Comparison of ENCODE assay signal across 1 cellular context in the genomic region with DNA sequence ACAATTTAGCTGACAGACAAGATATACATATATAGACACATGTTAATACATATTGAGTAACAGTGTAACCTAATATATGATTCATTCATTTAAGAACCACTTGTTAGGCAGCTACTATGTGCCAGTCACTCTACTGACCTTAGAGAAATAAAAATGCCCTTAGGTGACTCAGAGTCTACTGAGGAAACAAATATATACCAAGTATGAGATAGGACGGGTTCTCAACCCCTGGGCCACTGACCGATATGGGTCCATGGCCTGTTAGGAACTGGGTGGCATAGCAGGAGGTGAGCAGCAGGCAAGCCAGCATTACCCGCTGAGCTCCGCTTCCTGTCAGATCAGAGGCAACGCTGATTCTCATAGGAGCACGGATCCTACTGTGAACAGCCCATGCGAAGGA.
TF ChIP-seq lines count a peak whose summit lies in the region.

No MANE protein-coding gene starts in this region.

TF ChIP-seq in GM12878, 131 proteins besides CTCF, POLR2A, EP300 and RAD21 (continued from another document):
- TF ChIP-seq, protein P1, sequence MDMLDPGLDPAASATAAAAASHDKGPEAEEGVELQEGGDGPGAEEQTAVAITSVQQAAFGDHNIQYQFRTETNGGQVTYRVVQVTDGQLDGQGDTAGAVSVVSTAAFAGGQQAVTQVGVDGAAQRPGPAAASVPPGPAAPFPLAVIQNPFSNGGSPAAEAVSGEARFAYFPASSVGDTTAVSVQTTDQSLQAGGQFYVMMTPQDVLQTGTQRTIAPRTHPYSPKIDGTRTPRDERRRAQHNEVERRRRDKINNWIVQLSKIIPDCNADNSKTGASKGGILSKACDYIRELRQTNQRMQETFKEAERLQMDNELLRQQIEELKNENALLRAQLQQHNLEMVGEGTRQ (IDR thresholded peaks at IDR 0.05; ENCODE audit: borderline replicate concordance, low read depth, low read length): no peak
- TF ChIP-seq NBN (IDR thresholded peaks at IDR 0.05) (no peak), NFXL1 (IDR thresholded peaks at IDR 0.05; ENCODE audit: borderline replicate concordance) (no peak), HDGF (IDR thresholded peaks at IDR 0.05) (no peak), RUNX3 (IDR thresholded peaks at IDR 0.05; ENCODE audit: low read length) (no peak), CREM (IDR thresholded peaks at IDR 0.05; ENCODE audit: low read depth) (no peak), CHD2 (IDR thresholded peaks at IDR 0.05; ENCODE audit: borderline replicate concordance, low read depth, low read length) (no peak), IKZF1 (conservative IDR thresholded peaks at IDR 0.05) (no peak), TCF3 (IDR thresholded peaks at IDR 0.05; ENCODE audit: borderline replicate concordance, insufficient read depth, low read depth, low read length) (no peak), NR2C1 (IDR thresholded peaks at IDR 0.05) (no peak), TAF1 (IDR thresholded peaks at IDR 0.05; ENCODE audit: borderline replicate concordance, low read depth, low read length) (no peak)
- TF ChIP-seq, protein P2, sequence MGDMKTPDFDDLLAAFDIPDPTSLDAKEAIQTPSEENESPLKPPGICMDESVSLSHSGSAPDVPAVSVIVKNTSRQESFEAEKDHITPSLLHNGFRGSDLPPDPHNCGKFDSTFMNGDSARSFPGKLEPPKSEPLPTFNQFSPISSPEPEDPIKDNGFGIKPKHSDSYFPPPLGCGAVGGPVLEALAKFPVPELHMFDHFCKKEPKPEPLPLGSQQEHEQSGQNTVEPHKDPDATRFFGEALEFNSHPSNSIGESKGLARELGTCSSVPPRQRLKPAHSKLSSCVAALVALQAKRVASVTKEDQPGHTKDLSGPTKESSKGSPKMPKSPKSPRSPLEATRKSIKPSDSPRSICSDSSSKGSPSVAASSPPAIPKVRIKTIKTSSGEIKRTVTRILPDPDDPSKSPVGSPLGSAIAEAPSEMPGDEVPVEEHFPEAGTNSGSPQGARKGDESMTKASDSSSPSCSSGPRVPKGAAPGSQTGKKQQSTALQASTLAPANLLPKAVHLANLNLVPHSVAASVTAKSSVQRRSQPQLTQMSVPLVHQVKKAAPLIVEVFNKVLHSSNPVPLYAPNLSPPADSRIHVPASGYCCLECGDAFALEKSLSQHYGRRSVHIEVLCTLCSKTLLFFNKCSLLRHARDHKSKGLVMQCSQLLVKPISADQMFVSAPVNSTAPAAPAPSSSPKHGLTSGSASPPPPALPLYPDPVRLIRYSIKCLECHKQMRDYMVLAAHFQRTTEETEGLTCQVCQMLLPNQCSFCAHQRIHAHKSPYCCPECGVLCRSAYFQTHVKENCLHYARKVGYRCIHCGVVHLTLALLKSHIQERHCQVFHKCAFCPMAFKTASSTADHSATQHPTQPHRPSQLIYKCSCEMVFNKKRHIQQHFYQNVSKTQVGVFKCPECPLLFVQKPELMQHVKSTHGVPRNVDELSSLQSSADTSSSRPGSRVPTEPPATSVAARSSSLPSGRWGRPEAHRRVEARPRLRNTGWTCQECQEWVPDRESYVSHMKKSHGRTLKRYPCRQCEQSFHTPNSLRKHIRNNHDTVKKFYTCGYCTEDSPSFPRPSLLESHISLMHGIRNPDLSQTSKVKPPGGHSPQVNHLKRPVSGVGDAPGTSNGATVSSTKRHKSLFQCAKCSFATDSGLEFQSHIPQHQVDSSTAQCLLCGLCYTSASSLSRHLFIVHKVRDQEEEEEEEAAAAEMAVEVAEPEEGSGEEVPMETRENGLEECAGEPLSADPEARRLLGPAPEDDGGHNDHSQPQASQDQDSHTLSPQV (IDR thresholded peaks at IDR 0.05): no peak
TF ChIP-seq in GM12878: peak in this region for 0.
